8 cellular contexts compared by ENCODE assay signal in the genomic region with DNA sequence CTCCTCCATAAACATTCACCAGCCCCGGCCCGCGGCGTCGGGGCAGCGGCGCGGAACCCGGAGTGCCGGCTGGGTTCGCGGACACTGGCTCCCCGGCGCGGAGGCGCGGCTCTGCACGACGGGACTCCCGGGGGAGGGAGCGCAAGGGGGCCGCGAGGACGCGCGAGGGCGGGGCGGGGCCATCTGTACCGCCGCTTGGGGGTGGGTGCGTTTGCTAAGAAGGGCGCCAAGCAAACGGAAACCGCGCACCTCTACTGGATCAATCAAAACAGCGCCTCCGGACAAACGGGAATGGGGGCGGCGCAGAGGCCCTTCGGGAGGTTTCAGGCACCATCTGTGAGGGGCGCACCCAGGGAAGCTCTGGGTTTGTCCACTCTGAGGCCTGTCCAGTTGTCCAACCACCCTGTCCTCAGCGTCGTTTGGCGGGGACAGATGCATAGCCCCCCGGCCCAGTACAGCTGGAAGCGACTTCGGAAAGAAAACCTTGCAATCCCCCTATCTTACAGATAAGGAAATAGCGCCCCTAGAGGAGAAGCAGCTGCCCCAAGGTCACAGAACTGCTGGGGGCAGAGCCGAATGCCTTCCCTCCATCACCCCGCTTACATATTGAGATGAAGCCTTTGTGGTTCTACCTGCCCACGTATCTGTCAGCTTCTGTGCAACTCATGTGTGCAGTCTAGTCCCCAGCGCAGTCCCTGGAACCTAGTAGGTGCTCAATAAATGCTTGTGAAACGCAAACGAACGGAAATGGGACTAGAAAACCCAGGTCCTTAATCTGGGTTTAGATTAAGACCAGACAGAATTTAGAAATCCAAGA. TPM values are rescaled to one million over a fixed set of nuclear protein-coding genes. Genes with fewer than 3 reads are reported as not detected.
DNase-seq lines count a peak whose midpoint lies in the region; ATAC-seq and TF ChIP-seq lines count a peak whose summit lies in the region.

No MANE protein-coding gene starts in this region.

- no peak overlapping the region for H2BK15ac ChIP-seq in IMR-90 (ENCODE audit: low read depth, low read length)

- H3K9me1 ChIP-seq in IMR-90 (ENCODE audit: insufficient read depth, low read length), result no peaks in the 10 kb centered on the region

- DNase-seq in A172 (ENCODE audit: low spot score), result peak; percentile 64
- peak; percentile 43 for DNase-seq in IMR-90
- DNase-seq in SHP77 treated with DMSO at 0.1 percent for 48 hours (lab: John Stamatoyannopoulos, UW), result peak; percentile 85
- DNase-seq in activated gamma-delta T cell (lab: John Stamatoyannopoulos, UW), result peak; percentile 48
- DNase-seq in omental fat pad (ENCODE audit: low spot score), result no peak
- no peak for DNase-seq in thoracic aorta (ENCODE audit: low spot score)

- no peak overlapping the region for H2BK120ac ChIP-seq in IMR-90 (ENCODE audit: low read depth, low read length)

- no peak overlapping the region for H4K5ac ChIP-seq in IMR-90 (ENCODE audit: low read depth, low read length)

- peak overlapping the region; percentile 23 for H2AK9ac ChIP-seq in IMR-90 (replicated peaks; ENCODE audit: low read depth, low read length, poor library complexity)

- no peak overlapping the region for H3K14ac ChIP-seq in IMR-90 (replicated peaks; ENCODE audit: low read depth, low read length)

- H3K4me1 ChIP-seq in IMR-90 (ENCODE audit: control insufficient read depth, insufficient read depth, low read length), result no peaks in the 10 kb centered on the region
- H3K4me1 ChIP-seq in gastroesophageal sphincter, result peaks cover 0 to 10% (median 0%) of the 10 kb centered on the region in 3 donors
- peaks cover 4 to 13% of the 10 kb centered on the region in 2 donors for H3K4me1 ChIP-seq in thoracic aorta (ENCODE audit: control insufficient read depth in 1 of 2, low read depth in 2 of 2)

- dilution Hi-C loops in IMR-90 (cut with HindIII; ENCODE audit: low sequenced_read_pairs, unreplicated experiment), result no loop called here

- no peak overlapping the region for H2BK20ac ChIP-seq in IMR-90 (ENCODE audit: low read depth, low read length)

- H3K9ac ChIP-seq in IMR-90 (ENCODE audit: low read depth, low read length), result no peak overlapping the region

- CTCF ChIA-PET in IMR-90 (lab: Yijun Ruan, JAX), result interaction anchor here (0.7 to 3.0 kb wide), 9 partner anchors 10 to 124 kb away, joined by 3 to 24 read pairs (median 4); a partner anchor contains a TSS

- no peak overlapping the region; the same call in 1 of the 2 replicates for H3K23ac ChIP-seq in IMR-90 (ENCODE audit: low read depth, low read length)

- WGBS in IMR-90 (ENCODE audit: extremely low coverage in 2 of 2, insufficient read length in 1 of 2), 2 experiments, result 10% methylated on average over 27 of the region's 56 CpGs; no CpG with 5 or more reads in 1 of the 2 experiments
- WGBS in gastroesophageal sphincter (ENCODE audit: low coverage in 1 of 2), 2 donors, result 27% methylated on average over 6 of the region's 56 CpGs; no CpG with 5 or more reads in 1 of the 2 donors

- H2BK5ac ChIP-seq in IMR-90 (ENCODE audit: low read depth, low read length, poor library complexity, severe bottlenecking), result no peak overlapping the region

- peak; percentile 31 for TF ChIP-seq RAD21 in IMR-90 (IDR thresholded peaks at IDR 0.05; ENCODE audit: low read length)

- BruUV-seq in IMR-90 (replicated peaks; lab: Mats Ljungman, UMichigan), result no TSS peak

- no peak overlapping the region for H2AK5ac ChIP-seq in IMR-90 (ENCODE audit: low read depth, low read length)

- no peak overlapping the region for H4K91ac ChIP-seq in IMR-90 (ENCODE audit: insufficient read depth, low read depth, low read length)

- peak overlapping the region; percentile 75 for H3K4me2 ChIP-seq in IMR-90 (ENCODE audit: low read depth, low read length)

- H3K36me3 ChIP-seq in IMR-90 (ENCODE audit: control insufficient read depth, insufficient read depth, low read length) (no peaks in the 10 kb centered on the region), gastroesophageal sphincter (no peaks in the 10 kb centered on the region), thoracic aorta (no peaks in the 10 kb centered on the region)

- H3K4ac ChIP-seq in IMR-90 (ENCODE audit: low read depth, low read length), result no peak overlapping the region

- H3K27ac ChIP-seq in IMR-90 (ENCODE audit: insufficient read depth, low read length), result no peak overlapping the region
- H3K27ac ChIP-seq in gastroesophageal sphincter, result peak overlapping the region in 1 of 4 donors; percentile 18
- no peak overlapping the region for H3K27ac ChIP-seq in thoracic aorta

- no peak overlapping the region for H3K56ac ChIP-seq in IMR-90 (ENCODE audit: extremely low read depth, insufficient read depth, low read length)

- H3K9me3 ChIP-seq in IMR-90 (ENCODE audit: control insufficient read depth, insufficient read depth, low read length) (no peaks in the 10 kb centered on the region), gastroesophageal sphincter (no peaks in the 10 kb centered on the region), thoracic aorta (no peaks in the 10 kb centered on the region)

- intact Hi-C loops in IMR-90 (cut with micrococcal nuclease), result no loop called here

- H2AFZ ChIP-seq in IMR-90 (replicated peaks; ENCODE audit: low read length, poor library complexity), result peak overlapping the region; percentile 97

- no peaks in the 10 kb centered on the region for H3K79me1 ChIP-seq in IMR-90 (ENCODE audit: low read depth in 1 of 2, low read length in 2 of 2)

- ATAC-seq in GM18502 (IDR thresholded peaks at IDR 0.05; ENCODE audit: poor library complexity, unreplicated experiment) (peak; percentile 72), IMR-90 (ENCODE audit: low read depth) (peak; percentile 91), gastroesophageal sphincter (peak; percentile 70), omental fat pad (ENCODE audit: low FRiP score) (peak; percentile 55), thoracic aorta (ENCODE audit: insufficient number of reproducible peaks, low FRiP score, low read depth) (no peak)

- H3K27me3 ChIP-seq in IMR-90 (ENCODE audit: control insufficient read depth, insufficient read depth, low read length) (peaks cover 49% of the 10 kb centered on the region), gastroesophageal sphincter (peaks cover 68% of the 10 kb centered on the region), thoracic aorta (replicated peaks; ENCODE audit: insufficient read depth) (peaks cover 4% of the 10 kb centered on the region)

- H4K20me1 ChIP-seq in IMR-90 (ENCODE audit: insufficient read depth, low read length), result no peaks in the 10 kb centered on the region

- no peak overlapping the region for H4K8ac ChIP-seq in IMR-90 (ENCODE audit: low read depth in 2 of 2, low read length in 2 of 2)

- in situ Hi-C loops in IMR-90 (cut with MboI; ENCODE audit: low sequenced_read_pairs), result no loop called here

- H3K18ac ChIP-seq in IMR-90 (ENCODE audit: low read depth, low read length), result no peak overlapping the region

- POLR2A ChIA-PET in IMR-90 (lab: Charles Lee; ENCODE audit: unreplicated experiment), result no interaction called here

- TF ChIP-seq CTCF in IMR-90 (conservative IDR thresholded peaks at IDR 0.05; ENCODE audit: low read depth, low read length), result peak; percentile 56
- TF ChIP-seq CTCF in gastroesophageal sphincter (IDR thresholded peaks at IDR 0.05), result peak; percentile 30 to 69 (median 48)
- TF ChIP-seq CTCF in omental fat pad (IDR thresholded peaks at IDR 0.05), result no peak
- peak; percentile 54 for TF ChIP-seq CTCF in thoracic aorta (IDR thresholded peaks at IDR 0.05)

- TF ChIP-seq POLR2A in IMR-90 (IDR thresholded peaks at IDR 0.05; ENCODE audit: low read depth, low read length) (no peak), gastroesophageal sphincter (IDR thresholded peaks at IDR 0.05) (no peak)

- H3K4me3 ChIP-seq in IMR-90 (ENCODE audit: insufficient read depth, low read depth, low read length) (peak overlapping the region; percentile 47), gastroesophageal sphincter (peak overlapping the region; percentile 22 to 49), thoracic aorta (peak overlapping the region; percentile 69)

- no peak for TF ChIP-seq EP300 in gastroesophageal sphincter (IDR thresholded peaks at IDR 0.05)

TF ChIP-seq in IMR-90, 13 proteins besides CTCF, POLR2A, EP300 and RAD21:
- no peak for TF ChIP-seq CEBPB (IDR thresholded peaks at IDR 0.05; ENCODE audit: low read depth, low read length)
- TF ChIP-seq MAFK (IDR thresholded peaks at IDR 0.05; ENCODE audit: low read depth, low read length), result no peak

RNA-seq across cellular contexts. Expression of a gene that starts 10.7 kb away (rescaled TPM):
- total RNA-seq in A172 (2014; rRNA removed; shearing (Covaris generic)), result not detected in 2 replicates
- total RNA-seq in IMR-90 (2012; rRNA removed) (under 0.01 TPM in 1 of 2 replicates, not detected in the other), gastroesophageal sphincter (under 1 TPM in 2 of 4 donors, not detected in 2; 0.04 to 0.13 TPM), omental fat pad (1 to 10 TPM in 1 of 4 donors, under 1 TPM in 3; 0.12 to 1.1 (median 0.28) TPM), thoracic aorta (under 1 TPM; 0.14 to 0.35 TPM)
- under 0.01 and 0.03 TPM in 2 replicates for polyA plus RNA-seq in IMR-90 (2012; rRNA removed)
- polyA plus RNA-seq in IMR-90 (2012; cell fraction: cytosol; rRNA removed), result 0.01 and 0.02 TPM in 2 replicates
- 0.08 TPM in 2 replicates for polyA plus RNA-seq in IMR-90 (2012; cell fraction: nucleus; rRNA removed; ENCODE audit: low replicate concordance)

Comparison
In these comparisons a context has a peak if more than half of its experiments do, and no peak if none do; other contexts are left out.
1. DNase-seq: peak in A172 (single experiment), IMR-90 (single experiment), SHP77 treated with DMSO at 0.1 percent for 48 hours (single experiment) and activated gamma-delta T cell (single experiment); none in omental fat pad (single experiment) and thoracic aorta (single experiment).
2. CTCF ChIP-seq: peak in IMR-90 (single experiment), gastroesophageal sphincter (4 of 4) and thoracic aorta (single experiment); none in omental fat pad (0 of 3).
3. Peak in every context shown above with its lines, with median percentiles within 50 percentile points of each other: H3K4me3 ChIP-seq.